1 cellular context compared by ENCODE assay signal in the genomic region with DNA sequence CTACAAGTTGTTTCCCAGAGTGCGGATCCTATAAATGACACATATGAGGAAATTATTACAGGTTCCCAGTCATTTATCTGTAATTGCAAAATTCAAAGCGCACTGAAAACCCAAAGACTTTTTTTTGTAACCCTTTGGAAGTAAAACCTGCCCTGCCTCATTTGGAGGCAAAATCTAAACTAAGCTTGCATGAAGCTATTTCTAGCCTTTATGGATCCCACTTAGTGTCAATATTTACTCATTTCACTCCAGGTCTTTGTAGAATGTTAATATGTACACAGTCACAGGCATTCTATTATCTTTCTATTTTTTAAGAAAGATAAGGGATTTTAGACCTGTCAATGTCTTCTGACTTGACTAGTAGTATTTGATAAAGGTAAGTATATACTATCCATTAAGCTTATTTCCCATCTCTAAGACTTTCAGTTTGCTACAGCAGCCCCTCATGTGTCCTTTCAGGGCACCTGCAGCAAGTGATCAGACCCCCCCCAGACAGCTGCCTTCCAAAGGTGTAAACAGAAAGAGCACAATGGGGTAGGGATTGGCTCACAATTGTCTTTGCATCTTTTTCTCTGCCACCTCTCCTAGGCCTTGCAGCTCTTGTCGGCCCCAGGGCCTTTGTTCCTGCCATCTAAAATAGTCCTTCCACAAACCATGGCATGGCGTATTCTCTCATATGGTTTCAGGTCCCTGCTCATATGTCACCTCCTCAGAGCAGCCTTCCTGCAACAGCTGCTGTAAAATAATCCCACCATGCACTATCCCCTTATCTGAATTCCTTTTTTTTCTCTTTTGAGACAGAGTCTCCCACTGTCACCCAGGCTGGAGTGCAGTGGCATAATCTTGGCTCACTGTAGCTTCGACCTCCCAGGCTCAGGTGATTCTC.
TF ChIP-seq lines count a peak whose summit lies in the region.

No MANE protein-coding gene starts in this region.

TF ChIP-seq in HepG2, 621 proteins besides CTCF, POLR2A, EP300 and RAD21 (continues in another document):
- TF ChIP-seq ZNF879 (CRISPR knock-in tag; IDR thresholded peaks at IDR 0.05): no peak
- no peak for TF ChIP-seq ZNF614 (CRISPR knock-in tag; IDR thresholded peaks at IDR 0.05; ENCODE audit: borderline replicate concordance)
- no peak for TF ChIP-seq ZNF841 (CRISPR knock-in tag; IDR thresholded peaks at IDR 0.05; ENCODE audit: borderline replicate concordance)
- no peak for TF ChIP-seq MTF2 (CRISPR knock-in tag; IDR thresholded peaks at IDR 0.05; ENCODE audit: borderline replicate concordance)
- TF ChIP-seq GZF1 (CRISPR knock-in tag; IDR thresholded peaks at IDR 0.05): no peak
- TF ChIP-seq, protein P1, sequence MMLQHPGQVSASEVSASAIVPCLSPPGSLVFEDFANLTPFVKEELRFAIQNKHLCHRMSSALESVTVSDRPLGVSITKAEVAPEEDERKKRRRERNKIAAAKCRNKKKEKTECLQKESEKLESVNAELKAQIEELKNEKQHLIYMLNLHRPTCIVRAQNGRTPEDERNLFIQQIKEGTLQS (CRISPR knock-in tag; IDR thresholded peaks at IDR 0.05): no peak
- no peak for TF ChIP-seq CENPX (CRISPR knock-in tag; IDR thresholded peaks at IDR 0.05)
- TF ChIP-seq, protein P2, sequence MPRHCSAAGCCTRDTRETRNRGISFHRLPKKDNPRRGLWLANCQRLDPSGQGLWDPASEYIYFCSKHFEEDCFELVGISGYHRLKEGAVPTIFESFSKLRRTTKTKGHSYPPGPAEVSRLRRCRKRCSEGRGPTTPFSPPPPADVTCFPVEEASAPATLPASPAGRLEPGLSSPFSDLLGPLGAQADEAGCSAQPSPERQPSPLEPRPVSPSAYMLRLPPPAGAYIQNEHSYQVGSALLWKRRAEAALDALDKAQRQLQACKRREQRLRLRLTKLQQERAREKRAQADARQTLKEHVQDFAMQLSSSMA (CRISPR knock-in tag; IDR thresholded peaks at IDR 0.05): no peak
- TF ChIP-seq, protein P3, sequence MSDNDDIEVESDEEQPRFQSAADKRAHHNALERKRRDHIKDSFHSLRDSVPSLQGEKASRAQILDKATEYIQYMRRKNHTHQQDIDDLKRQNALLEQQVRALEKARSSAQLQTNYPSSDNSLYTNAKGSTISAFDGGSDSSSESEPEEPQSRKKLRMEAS (IDR thresholded peaks at IDR 0.05): peak; percentile 23; the same call in 1 of the 2 replicates
- TF ChIP-seq ZNF552 (CRISPR knock-in tag; IDR thresholded peaks at IDR 0.05; ENCODE audit: borderline replicate concordance): no peak
- no peak for TF ChIP-seq SUZ12 (IDR thresholded peaks at IDR 0.05; ENCODE audit: low read depth, low read length)
- TF ChIP-seq, protein P4, sequence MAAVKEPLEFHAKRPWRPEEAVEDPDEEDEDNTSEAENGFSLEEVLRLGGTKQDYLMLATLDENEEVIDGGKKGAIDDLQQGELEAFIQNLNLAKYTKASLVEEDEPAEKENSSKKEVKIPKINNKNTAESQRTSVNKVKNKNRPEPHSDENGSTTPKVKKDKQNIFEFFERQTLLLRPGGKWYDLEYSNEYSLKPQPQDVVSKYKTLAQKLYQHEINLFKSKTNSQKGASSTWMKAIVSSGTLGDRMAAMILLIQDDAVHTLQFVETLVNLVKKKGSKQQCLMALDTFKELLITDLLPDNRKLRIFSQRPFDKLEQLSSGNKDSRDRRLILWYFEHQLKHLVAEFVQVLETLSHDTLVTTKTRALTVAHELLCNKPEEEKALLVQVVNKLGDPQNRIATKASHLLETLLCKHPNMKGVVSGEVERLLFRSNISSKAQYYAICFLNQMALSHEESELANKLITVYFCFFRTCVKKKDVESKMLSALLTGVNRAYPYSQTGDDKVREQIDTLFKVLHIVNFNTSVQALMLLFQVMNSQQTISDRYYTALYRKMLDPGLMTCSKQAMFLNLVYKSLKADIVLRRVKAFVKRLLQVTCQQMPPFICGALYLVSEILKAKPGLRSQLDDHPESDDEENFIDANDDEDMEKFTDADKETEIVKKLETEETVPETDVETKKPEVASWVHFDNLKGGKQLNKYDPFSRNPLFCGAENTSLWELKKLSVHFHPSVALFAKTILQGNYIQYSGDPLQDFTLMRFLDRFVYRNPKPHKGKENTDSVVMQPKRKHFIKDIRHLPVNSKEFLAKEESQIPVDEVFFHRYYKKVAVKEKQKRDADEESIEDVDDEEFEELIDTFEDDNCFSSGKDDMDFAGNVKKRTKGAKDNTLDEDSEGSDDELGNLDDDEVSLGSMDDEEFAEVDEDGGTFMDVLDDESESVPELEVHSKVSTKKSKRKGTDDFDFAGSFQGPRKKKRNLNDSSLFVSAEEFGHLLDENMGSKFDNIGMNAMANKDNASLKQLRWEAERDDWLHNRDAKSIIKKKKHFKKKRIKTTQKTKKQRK (IDR thresholded peaks at IDR 0.05; ENCODE audit: low read length): no peak
- TF ChIP-seq, protein P5, sequence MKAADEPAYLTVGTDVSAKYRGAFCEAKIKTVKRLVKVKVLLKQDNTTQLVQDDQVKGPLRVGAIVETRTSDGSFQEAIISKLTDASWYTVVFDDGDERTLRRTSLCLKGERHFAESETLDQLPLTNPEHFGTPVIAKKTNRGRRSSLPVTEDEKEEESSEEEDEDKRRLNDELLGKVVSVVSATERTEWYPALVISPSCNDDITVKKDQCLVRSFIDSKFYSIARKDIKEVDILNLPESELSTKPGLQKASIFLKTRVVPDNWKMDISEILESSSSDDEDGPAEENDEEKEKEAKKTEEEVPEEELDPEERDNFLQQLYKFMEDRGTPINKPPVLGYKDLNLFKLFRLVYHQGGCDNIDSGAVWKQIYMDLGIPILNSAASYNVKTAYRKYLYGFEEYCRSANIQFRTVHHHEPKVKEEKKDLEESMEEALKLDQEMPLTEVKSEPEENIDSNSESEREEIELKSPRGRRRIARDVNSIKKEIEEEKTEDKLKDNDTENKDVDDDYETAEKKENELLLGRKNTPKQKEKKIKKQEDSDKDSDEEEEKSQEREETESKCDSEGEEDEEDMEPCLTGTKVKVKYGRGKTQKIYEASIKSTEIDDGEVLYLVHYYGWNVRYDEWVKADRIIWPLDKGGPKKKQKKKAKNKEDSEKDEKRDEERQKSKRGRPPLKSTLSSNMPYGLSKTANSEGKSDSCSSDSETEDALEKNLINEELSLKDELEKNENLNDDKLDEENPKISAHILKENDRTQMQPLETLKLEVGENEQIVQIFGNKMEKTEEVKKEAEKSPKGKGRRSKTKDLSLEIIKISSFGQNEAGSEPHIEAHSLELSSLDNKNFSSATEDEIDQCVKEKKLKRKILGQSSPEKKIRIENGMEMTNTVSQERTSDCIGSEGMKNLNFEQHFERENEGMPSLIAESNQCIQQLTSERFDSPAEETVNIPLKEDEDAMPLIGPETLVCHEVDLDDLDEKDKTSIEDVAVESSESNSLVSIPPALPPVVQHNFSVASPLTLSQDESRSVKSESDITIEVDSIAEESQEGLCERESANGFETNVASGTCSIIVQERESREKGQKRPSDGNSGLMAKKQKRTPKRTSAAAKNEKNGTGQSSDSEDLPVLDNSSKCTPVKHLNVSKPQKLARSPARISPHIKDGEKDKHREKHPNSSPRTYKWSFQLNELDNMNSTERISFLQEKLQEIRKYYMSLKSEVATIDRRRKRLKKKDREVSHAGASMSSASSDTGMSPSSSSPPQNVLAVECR (CRISPR knock-in tag; IDR thresholded peaks at IDR 0.05; ENCODE audit: borderline replicate concordance): no peak
- no peak for TF ChIP-seq KLF12 (CRISPR knock-in tag; IDR thresholded peaks at IDR 0.05; ENCODE audit: borderline replicate concordance)
- peak; percentile 53; the same call in 1 of the 2 replicates for TF ChIP-seq NR2F6 (IDR thresholded peaks at IDR 0.05)
- 0 out of 2 replicates have a peak, but pooled peaks have one; percentile 37 for TF ChIP-seq NR2F6 (CRISPR knock-in tag; IDR thresholded peaks at IDR 0.05)
- TF ChIP-seq ZNF878 (CRISPR knock-in tag; IDR thresholded peaks at IDR 0.05): no peak
- TF ChIP-seq, protein P6, sequence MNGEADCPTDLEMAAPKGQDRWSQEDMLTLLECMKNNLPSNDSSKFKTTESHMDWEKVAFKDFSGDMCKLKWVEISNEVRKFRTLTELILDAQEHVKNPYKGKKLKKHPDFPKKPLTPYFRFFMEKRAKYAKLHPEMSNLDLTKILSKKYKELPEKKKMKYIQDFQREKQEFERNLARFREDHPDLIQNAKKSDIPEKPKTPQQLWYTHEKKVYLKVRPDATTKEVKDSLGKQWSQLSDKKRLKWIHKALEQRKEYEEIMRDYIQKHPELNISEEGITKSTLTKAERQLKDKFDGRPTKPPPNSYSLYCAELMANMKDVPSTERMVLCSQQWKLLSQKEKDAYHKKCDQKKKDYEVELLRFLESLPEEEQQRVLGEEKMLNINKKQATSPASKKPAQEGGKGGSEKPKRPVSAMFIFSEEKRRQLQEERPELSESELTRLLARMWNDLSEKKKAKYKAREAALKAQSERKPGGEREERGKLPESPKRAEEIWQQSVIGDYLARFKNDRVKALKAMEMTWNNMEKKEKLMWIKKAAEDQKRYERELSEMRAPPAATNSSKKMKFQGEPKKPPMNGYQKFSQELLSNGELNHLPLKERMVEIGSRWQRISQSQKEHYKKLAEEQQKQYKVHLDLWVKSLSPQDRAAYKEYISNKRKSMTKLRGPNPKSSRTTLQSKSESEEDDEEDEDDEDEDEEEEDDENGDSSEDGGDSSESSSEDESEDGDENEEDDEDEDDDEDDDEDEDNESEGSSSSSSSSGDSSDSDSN (CRISPR knock-in tag; IDR thresholded peaks at IDR 0.05): no peak
- TF ChIP-seq DNMT3B (CRISPR knock-in tag; conservative IDR thresholded peaks at IDR 0.05): no peak
- TF ChIP-seq ADNP (CRISPR knock-in tag; IDR thresholded peaks at IDR 0.05): no peak
- TF ChIP-seq TCF12 (IDR thresholded peaks at IDR 0.05): no peak
- no peak for TF ChIP-seq TCF12 (CRISPR knock-in tag; IDR thresholded peaks at IDR 0.05)
- TF ChIP-seq TEAD3 (CRISPR knock-in tag; optimal IDR thresholded peaks at IDR 0.05; ENCODE audit: borderline replicate concordance): no peak
- TF ChIP-seq MEIS2 (CRISPR knock-in tag; IDR thresholded peaks at IDR 0.05): no peak
- TF ChIP-seq, protein P7, sequence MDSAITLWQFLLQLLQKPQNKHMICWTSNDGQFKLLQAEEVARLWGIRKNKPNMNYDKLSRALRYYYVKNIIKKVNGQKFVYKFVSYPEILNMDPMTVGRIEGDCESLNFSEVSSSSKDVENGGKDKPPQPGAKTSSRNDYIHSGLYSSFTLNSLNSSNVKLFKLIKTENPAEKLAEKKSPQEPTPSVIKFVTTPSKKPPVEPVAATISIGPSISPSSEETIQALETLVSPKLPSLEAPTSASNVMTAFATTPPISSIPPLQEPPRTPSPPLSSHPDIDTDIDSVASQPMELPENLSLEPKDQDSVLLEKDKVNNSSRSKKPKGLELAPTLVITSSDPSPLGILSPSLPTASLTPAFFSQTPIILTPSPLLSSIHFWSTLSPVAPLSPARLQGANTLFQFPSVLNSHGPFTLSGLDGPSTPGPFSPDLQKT (CRISPR knock-in tag; IDR thresholded peaks at IDR 0.05; ENCODE audit: borderline replicate concordance): no peak
- TF ChIP-seq KLF13 (CRISPR knock-in tag; IDR thresholded peaks at IDR 0.05): no peak
- no peak for TF ChIP-seq EZH2 (conservative IDR thresholded peaks at IDR 0.05; ENCODE audit: low read depth, low read length)
- TF ChIP-seq ZFX (CRISPR knock-in tag; IDR thresholded peaks at IDR 0.05; ENCODE audit: low read depth): no peak
- TF ChIP-seq, protein P8, sequence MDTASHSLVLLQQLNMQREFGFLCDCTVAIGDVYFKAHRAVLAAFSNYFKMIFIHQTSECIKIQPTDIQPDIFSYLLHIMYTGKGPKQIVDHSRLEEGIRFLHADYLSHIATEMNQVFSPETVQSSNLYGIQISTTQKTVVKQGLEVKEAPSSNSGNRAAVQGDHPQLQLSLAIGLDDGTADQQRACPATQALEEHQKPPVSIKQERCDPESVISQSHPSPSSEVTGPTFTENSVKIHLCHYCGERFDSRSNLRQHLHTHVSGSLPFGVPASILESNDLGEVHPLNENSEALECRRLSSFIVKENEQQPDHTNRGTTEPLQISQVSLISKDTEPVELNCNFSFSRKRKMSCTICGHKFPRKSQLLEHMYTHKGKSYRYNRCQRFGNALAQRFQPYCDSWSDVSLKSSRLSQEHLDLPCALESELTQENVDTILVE (CRISPR knock-in tag; IDR thresholded peaks at IDR 0.05): no peak
- no peak for TF ChIP-seq MIER2 (CRISPR knock-in tag; IDR thresholded peaks at IDR 0.05)
- TF ChIP-seq, protein P9, sequence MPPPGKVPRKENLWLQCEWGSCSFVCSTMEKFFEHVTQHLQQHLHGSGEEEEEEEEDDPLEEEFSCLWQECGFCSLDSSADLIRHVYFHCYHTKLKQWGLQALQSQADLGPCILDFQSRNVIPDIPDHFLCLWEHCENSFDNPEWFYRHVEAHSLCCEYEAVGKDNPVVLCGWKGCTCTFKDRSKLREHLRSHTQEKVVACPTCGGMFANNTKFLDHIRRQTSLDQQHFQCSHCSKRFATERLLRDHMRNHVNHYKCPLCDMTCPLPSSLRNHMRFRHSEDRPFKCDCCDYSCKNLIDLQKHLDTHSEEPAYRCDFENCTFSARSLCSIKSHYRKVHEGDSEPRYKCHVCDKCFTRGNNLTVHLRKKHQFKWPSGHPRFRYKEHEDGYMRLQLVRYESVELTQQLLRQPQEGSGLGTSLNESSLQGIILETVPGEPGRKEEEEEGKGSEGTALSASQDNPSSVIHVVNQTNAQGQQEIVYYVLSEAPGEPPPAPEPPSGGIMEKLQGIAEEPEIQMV (CRISPR knock-in tag; IDR thresholded peaks at IDR 0.05; ENCODE audit: low read depth): no peak
- no peak for TF ChIP-seq NFATC3 (CRISPR knock-in tag; IDR thresholded peaks at IDR 0.05)
- peak; percentile 66 for TF ChIP-seq SOX13 (IDR thresholded peaks at IDR 0.05)
- peak in 1 of 2 experiments; percentile 95; a peak in 2 of 4 replicates for TF ChIP-seq SOX13 (CRISPR knock-in tag; conservative IDR thresholded peaks at IDR 0.05 in 1 of 2, IDR thresholded peaks at IDR 0.05 in 1 of 2)
- TF ChIP-seq, protein P10, sequence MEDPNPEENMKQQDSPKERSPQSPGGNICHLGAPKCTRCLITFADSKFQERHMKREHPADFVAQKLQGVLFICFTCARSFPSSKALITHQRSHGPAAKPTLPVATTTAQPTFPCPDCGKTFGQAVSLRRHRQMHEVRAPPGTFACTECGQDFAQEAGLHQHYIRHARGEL (CRISPR knock-in tag; IDR thresholded peaks at IDR 0.05): no peak
- TF ChIP-seq HNF4A (CRISPR knock-in tag; IDR thresholded peaks at IDR 0.05): peak; percentile 34; the same call in 1 of the 2 replicates
- no peak for TF ChIP-seq ZNF75D (CRISPR knock-in tag; IDR thresholded peaks at IDR 0.05; ENCODE audit: borderline replicate concordance)
